24 cellular contexts compared by ENCODE assay signal in genomic region chr5:105696440-105696839, GRCh38.
"Had no signal": no experiment of that assay in that cellular context is flagged by ENCODE, and none has a peak within 500 bp of the region (broad histone marks: within the 10 kb centered on the region; RNA-seq: fewer than 3 reads in every experiment).

No MANE protein-coding gene starts in this region.

- H3K36me3 ChIP-seq: esophagus squamous epithelium, gastrocnemius medialis, heart right ventricle, left lung, lower lobe of right lung had no signal

- H3K27ac ChIP-seq: coronary artery, epithelial cell of prostate, esophagus squamous epithelium, gastrocnemius medialis, heart right ventricle, left lung, lower lobe of right lung had no signal

- ATAC-seq: effector memory CD8-positive, alpha-beta T cell; esophagus mucosa; gastrocnemius medialis; heart right ventricle; left cardiac atrium; left lung; left ventricle myocardium superior; lower lobe of right lung; naive thymus-derived CD4-positive, alpha-beta T cell had no signal

- H3K36me3 Mint-ChIP-seq: naive thymus-derived CD4-positive, alpha-beta T cell had no signal

- H3K4me1 Mint-ChIP-seq: endodermal cell; mesothelial cell of epicardium; naive thymus-derived CD4-positive, alpha-beta T cell had no signal

- H3K4me3 ChIP-seq: coronary artery, esophagus squamous epithelium, gastrocnemius medialis, heart right ventricle, left lung, lower lobe of right lung had no signal

- H3K4me1 ChIP-seq: esophagus squamous epithelium, gastrocnemius medialis, heart right ventricle, left lung, lower lobe of right lung had no signal

- H3K27me3 Mint-ChIP-seq: dendritic cell treated with granulocyte-macrophage colony-stimulating factor and Interleukin-4, amounts not matched to agents 40 ng/mL and 50 ng/mL, for 4 days; effector memory CD8-positive, alpha-beta T cell; naive thymus-derived CD4-positive, alpha-beta T cell had no signal

- H3K9me3 ChIP-seq: lower lobe of right lung had no signal

- H3K27me3 ChIP-seq: esophagus squamous epithelium, gastrocnemius medialis, heart right ventricle, left lung had no signal

- H3K4me3 Mint-ChIP-seq: dendritic cell treated with granulocyte-macrophage colony-stimulating factor and Interleukin-4, amounts not matched to agents 40 ng/mL and 50 ng/mL, for 4 days; effector memory CD8-positive, alpha-beta T cell; endodermal cell; mesothelial cell of epicardium; naive thymus-derived CD4-positive, alpha-beta T cell had no signal

- H3K27ac Mint-ChIP-seq: dendritic cell treated with granulocyte-macrophage colony-stimulating factor and Interleukin-4, amounts not matched to agents 40 ng/mL and 50 ng/mL, for 4 days; effector memory CD8-positive, alpha-beta T cell; endodermal cell; mesothelial cell of epicardium; naive thymus-derived CD4-positive, alpha-beta T cell had no signal

- DNase-seq: effector CD8-positive, alpha-beta T cell; effector memory CD8-positive, alpha-beta T cell; erythroblast; esophagus squamous epithelium; foreskin melanocyte; gastrocnemius medialis; glutamatergic neuron; head of caudate nucleus; heart right ventricle; hippocampal formation; islet precursor cell; kidney; left cardiac atrium; left ventricle myocardium superior; lower lobe of right lung; mesenchymal stem cell; naive thymus-derived CD4-positive, alpha-beta T cell had no signal

- H3K9me3 Mint-ChIP-seq: endodermal cell had no signal
